Comparison of ENCODE assay signal across 8 cellular contexts in genomic region chrX:37905436-37906147, GRCh38. TPM values are rescaled to one million over a fixed set of nuclear protein-coding genes. Genes with fewer than 3 reads are reported as not detected.
DNase-seq lines count a peak whose midpoint lies in the region; ATAC-seq, FAIRE-seq and TF ChIP-seq lines count a peak whose summit lies in the region.

No MANE protein-coding gene starts in this region.

- H3K36me3 ChIP-seq in small intestine (ENCODE audit: control insufficient read depth in 2 of 2, insufficient read depth in 2 of 2, low read length in 2 of 2): no peaks in the 10 kb centered on the region

- peak overlapping the region; percentile 35 for H3K4me3 Mint-ChIP-seq in activated naive CD8-positive, alpha-beta T cell treated with anti-CD3 and anti-CD28 coated beads, Interleukin-2, amount 10 ng/mL, durations not matched to agents 7 days and 5 days

- CTCF ChIA-PET in RWPE1 (lab: Yijun Ruan, JAX): no interaction called here

- H3K27me3 ChIP-seq in small intestine (ENCODE audit: control insufficient read depth in 2 of 2, insufficient read depth in 2 of 2, low read length in 2 of 2): peaks cover 2% of the 10 kb centered on the region in 2 donors

- peak; percentile 48 for DNase-seq in COLO668 (lab: John Stamatoyannopoulos, UW; ENCODE audit: unreplicated experiment)
- DNase-seq in LoVo (ENCODE audit: low spot score): peak; percentile 28
- peak; percentile 50 for DNase-seq in activated naive CD8-positive, alpha-beta T cell treated with anti-CD3 and anti-CD28 coated beads, Interleukin-2, amount 10 ng/mL, durations not matched to agents 7 days and 5 days
- peak; percentile 26 for DNase-seq in iris pigment epithelial cell (ENCODE audit: low read depth)
- DNase-seq in RWPE1 (ENCODE audit: low spot score): no peak
- no peak for DNase-seq in small intestine

- H3K27ac ChIP-seq in RWPE1: no peak overlapping the region
- H3K27ac ChIP-seq in small intestine (ENCODE audit: low read depth in 1 of 2, low read length in 1 of 2): no peak overlapping the region

- no peaks in the 10 kb centered on the region for H3K9me3 ChIP-seq in small intestine (ENCODE audit: control insufficient read depth, low read depth)

- H3K36me3 Mint-ChIP-seq in activated naive CD8-positive, alpha-beta T cell treated with anti-CD3 and anti-CD28 coated beads, Interleukin-2, amount 10 ng/mL, durations not matched to agents 7 days and 5 days: no peaks in the 10 kb centered on the region

- H3K27me3 Mint-ChIP-seq in activated naive CD8-positive, alpha-beta T cell treated with anti-CD3 and anti-CD28 coated beads, Interleukin-2, amount 10 ng/mL, durations not matched to agents 7 days and 5 days: peaks cover 31% of the 10 kb centered on the region

- H3K27ac Mint-ChIP-seq in activated naive CD8-positive, alpha-beta T cell treated with anti-CD3 and anti-CD28 coated beads, Interleukin-2, amount 10 ng/mL, durations not matched to agents 7 days and 5 days: no peak overlapping the region

- 3 to 26% (median 16%) methylated on average over 20 to 36 of the region's 36 CpGs for WGBS in small intestine, 3 donors

- no peaks in the 10 kb centered on the region for H3K9me3 Mint-ChIP-seq in activated naive CD8-positive, alpha-beta T cell treated with anti-CD3 and anti-CD28 coated beads, Interleukin-2, amount 10 ng/mL, durations not matched to agents 7 days and 5 days

- no peak for FAIRE-seq in small intestine (lab: Jason Lieb, UNC)

- no peak for TF ChIP-seq CTCF in RWPE1 (conservative IDR thresholded peaks at IDR 0.05; ENCODE audit: low read depth)

- peak; percentile 72 for ATAC-seq in activated naive CD8-positive, alpha-beta T cell treated with anti-CD3 and anti-CD28 coated beads, Interleukin-2, amount 10 ng/mL, durations not matched to agents 7 days and 5 days (ENCODE audit: low read depth)
- ATAC-seq in GM18519 (IDR thresholded peaks at IDR 0.05; ENCODE audit: low FRiP score, unreplicated experiment): no peak
- ATAC-seq in GM21619 (IDR thresholded peaks at IDR 0.05; ENCODE audit: unreplicated experiment): no peak

- H3K4me1 ChIP-seq in small intestine (ENCODE audit: control insufficient read depth in 2 of 2, insufficient read depth in 1 of 2, low read depth in 1 of 2, low read length in 1 of 2): no peaks in the 10 kb centered on the region

- H3K4me3 ChIP-seq in small intestine (ENCODE audit: low read depth in 1 of 2, low read length in 2 of 2): no peak overlapping the region

- H3K4me1 Mint-ChIP-seq in activated naive CD8-positive, alpha-beta T cell treated with anti-CD3 and anti-CD28 coated beads, Interleukin-2, amount 10 ng/mL, durations not matched to agents 7 days and 5 days: no peaks in the 10 kb centered on the region

- POLR2A ChIA-PET in activated naive CD8-positive, alpha-beta T cell treated with anti-CD3 and anti-CD28 coated beads, Interleukin-2, amount 10 ng/mL, durations not matched to agents 7 days and 5 days (lab: Charles Lee): no interaction called here
- POLR2A ChIA-PET in RWPE1 (lab: Yijun Ruan, JAX; ENCODE audit: low non-redundant PET): no interaction called here

RNA-seq across cellular contexts. Expression of gene DYNLT3, which starts 58.2 kb away (rescaled TPM):
- 10 to 100 TPM; 26.8 to 27.5 TPM for total RNA-seq in activated naive CD8-positive, alpha-beta T cell treated with anti-CD3 and anti-CD28 coated beads, Interleukin-2, amount 10 ng/mL, durations not matched to agents 7 days and 5 days
- 10 to 100 TPM in 2 of 3 donors, 1 to 10 TPM in 1; 9.2 to 17.1 (median 12.1) TPM for polyA plus RNA-seq in small intestine

Comparison
In these comparisons a context has a peak if more than half of its experiments do, and no peak if none do; other contexts are left out.
1. DNase-seq: peak in COLO668 (single experiment), LoVo (single experiment), activated naive CD8-positive, alpha-beta T cell treated with anti-CD3 and anti-CD28 coated beads, Interleukin-2, amount 10 ng/mL, durations not matched to agents 7 days and 5 days (single experiment) and iris pigment epithelial cell (single experiment); none in RWPE1 (single experiment) and small intestine (single experiment).